ENCODE assay signal across 20 cellular contexts in genomic region chr9:99369327-99369722, GRCh38.
DNase-seq lines count a peak whose midpoint lies in the region; ATAC-seq and TF ChIP-seq lines count a peak whose summit lies in the region.
"Had no signal": no experiment of that assay in that cellular context is flagged by ENCODE, and none has a peak within 500 bp of the region (broad histone marks: within the 10 kb centered on the region; RNA-seq: fewer than 3 reads in every experiment).

No MANE protein-coding gene starts in this region.

- no peak overlapping the region for H2BK5ac ChIP-seq in IMR-90 (ENCODE audit: low read depth, low read length, poor library complexity, severe bottlenecking)
- H2BK5ac ChIP-seq in trophoblast cell (ENCODE audit: low read depth, low read length, poor library complexity), result no peak overlapping the region

- DNase-seq in CD14-positive monocyte (ENCODE audit: low spot score), result no peak
- DNase-seq in IMR-90, result no peak
- DNase-seq in left kidney (ENCODE audit: low read depth, low spot score), result peak; percentile 27
- peak in 1 of 2 donors; percentile 4 for DNase-seq in trophoblast cell
- no peak for DNase-seq in superior temporal gyrus (ENCODE audit: extremely low spot score)
- DNase-seq in endothelial cell (ENCODE audit: low spot score), result no peak
- no peak for DNase-seq in NCI-H2227 treated with DMSO at 0.1 percent for 48 hours (lab: John Stamatoyannopoulos, UW)
- DNase-seq in NCI-H1694 (lab: John Stamatoyannopoulos, UW), result no peak
- DNase-seq: activated gamma-delta T cell treated with Interleukin-2 at 50 U/mL for 16 hours, Calu3, DMS79 treated with DMSO at 0.1 percent for 48 hours, GF-D8, glutamatergic neuron, NCI-H446, NCI-H774, spleen, T-cell had no signal

- H4K20me1 ChIP-seq in IMR-90 (ENCODE audit: insufficient read depth, low read length), result no peaks in the 10 kb centered on the region

- H3K9me3 Mint-ChIP-seq in CD14-positive monocyte (peaks cover 0 to 1% (median 0%) of the 10 kb centered on the region in 7 donors), endothelial cell (ENCODE audit: unreplicated experiment) (no peaks in the 10 kb centered on the region)
- H3K9me3 Mint-ChIP-seq: T-cell had no signal

- no peaks in the 10 kb centered on the region for H3K9me3 ChIP-seq in IMR-90 (ENCODE audit: control insufficient read depth, insufficient read depth, low read length)
- peaks cover 2% of the 10 kb centered on the region for H3K9me3 ChIP-seq in trophoblast cell (ENCODE audit: insufficient read depth, low read depth, low read length)
- H3K9me3 ChIP-seq: spleen had no signal

- peaks cover 11 to 22% (median 16%) of the 10 kb centered on the region in 3 donors for H3K27me3 Mint-ChIP-seq in CD14-positive monocyte (ENCODE audit: low read depth in 3 of 3)
- H3K27me3 Mint-ChIP-seq in endothelial cell (ENCODE audit: unreplicated experiment), result no peaks in the 10 kb centered on the region

- no peaks in the 10 kb centered on the region for H3K79me2 ChIP-seq in trophoblast cell (ENCODE audit: control insufficient read depth, insufficient read depth, low read length, poor library complexity)

- TF ChIP-seq POLR2A in IMR-90 (IDR thresholded peaks at IDR 0.05; ENCODE audit: low read depth, low read length), result no peak

- no peak for TF ChIP-seq CTCF in CD14-positive monocyte (IDR thresholded peaks at IDR 0.05)
- no peak for TF ChIP-seq CTCF in IMR-90 (conservative IDR thresholded peaks at IDR 0.05; ENCODE audit: low read depth, low read length)
- no peak for TF ChIP-seq CTCF in endothelial cell (IDR thresholded peaks at IDR 0.05; ENCODE audit: unreplicated experiment)

- no TSS peak for BruUV-seq in IMR-90 (replicated peaks; lab: Mats Ljungman, UMichigan)

- H3K27me3 ChIP-seq in IMR-90 (ENCODE audit: control insufficient read depth, insufficient read depth, low read length) (no peaks in the 10 kb centered on the region), trophoblast cell (ENCODE audit: insufficient read depth, low read length) (no peaks in the 10 kb centered on the region)

- H3K27ac ChIP-seq in IMR-90 (ENCODE audit: insufficient read depth, low read length), result no peak overlapping the region
- H3K27ac ChIP-seq in trophoblast cell (ENCODE audit: low read depth, low read length), result no peak overlapping the region
- H3K27ac ChIP-seq: HL-60 had no signal

- no peak overlapping the region for H3K18ac ChIP-seq in IMR-90 (ENCODE audit: low read depth, low read length)
- H3K18ac ChIP-seq in trophoblast cell (ENCODE audit: low read length), result no peak overlapping the region

- H3K14ac ChIP-seq in IMR-90 (replicated peaks; ENCODE audit: low read depth, low read length), result 0 out of 2 replicates have a peak overlapping the region, but pooled peaks have one; percentile 44
- H3K14ac ChIP-seq in trophoblast cell (ENCODE audit: low read length), result no peak overlapping the region

- H3K9ac ChIP-seq in IMR-90 (ENCODE audit: low read depth, low read length) (no peak overlapping the region), trophoblast cell (ENCODE audit: low read length) (no peak overlapping the region)

- H2BK12ac ChIP-seq in trophoblast cell (ENCODE audit: low read length), result no peak overlapping the region

- TF ChIP-seq RAD21 in IMR-90 (IDR thresholded peaks at IDR 0.05; ENCODE audit: low read length), result no peak

- H3K4me3 ChIP-seq in IMR-90 (ENCODE audit: insufficient read depth, low read depth, low read length) (no peak overlapping the region), trophoblast cell (ENCODE audit: low read depth, low read length) (no peak overlapping the region)
- H3K4me3 ChIP-seq: lung had no signal

- no peaks in the 10 kb centered on the region for H3K36me3 Mint-ChIP-seq in CD14-positive monocyte
- peaks cover 8% of the 10 kb centered on the region for H3K36me3 Mint-ChIP-seq in endothelial cell (ENCODE audit: low read depth, unreplicated experiment)
- H3K36me3 Mint-ChIP-seq: T-cell had no signal

- 87% methylated on average over 9 of the region's 9 CpGs; no CpG with 5 or more reads in 1 of the 2 experiments for WGBS in IMR-90 (ENCODE audit: extremely low coverage in 2 of 2, insufficient read length in 1 of 2), 2 experiments
- WGBS in trophoblast cell (ENCODE audit: extremely low coverage, insufficient coverage, insufficient read length), result no CpG with 5 or more reads among the region's 9 CpGs

- peak overlapping the region; percentile 88; the same call in 1 of the 2 replicates for H3K4ac ChIP-seq in IMR-90 (ENCODE audit: low read depth, low read length)
- no peak overlapping the region for H3K4ac ChIP-seq in trophoblast cell (ENCODE audit: low read depth, low read length)

- H2AFZ ChIP-seq in IMR-90 (replicated peaks; ENCODE audit: low read length, poor library complexity) (peak overlapping the region; percentile 8), trophoblast cell (ENCODE audit: insufficient read depth, low read length, poor library complexity) (no peak overlapping the region)

- H2BK20ac ChIP-seq in IMR-90 (ENCODE audit: low read depth, low read length), result no peak overlapping the region; the same call in 1 of the 2 replicates

- H4K91ac ChIP-seq in IMR-90 (ENCODE audit: insufficient read depth, low read depth, low read length), result 0 out of 2 replicates have a peak overlapping the region, but pooled peaks have one; percentile 10
- peak overlapping the region; percentile 23 for H4K91ac ChIP-seq in trophoblast cell (ENCODE audit: low read depth, low read length)

- H3K4me1 ChIP-seq in IMR-90 (ENCODE audit: control insufficient read depth, insufficient read depth, low read length), result peaks cover 24% of the 10 kb centered on the region
- H3K4me1 ChIP-seq in trophoblast cell (ENCODE audit: control insufficient read depth in 1 of 2, insufficient read depth in 2 of 2, low read length in 2 of 2), result peaks cover 15 to 22% of the 10 kb centered on the region in 2 experiments

- no peak overlapping the region for H2AK9ac ChIP-seq in IMR-90 (replicated peaks; ENCODE audit: low read depth, low read length, poor library complexity)

- H4K5ac ChIP-seq in IMR-90 (ENCODE audit: low read depth, low read length), result no peak overlapping the region

- H4K8ac ChIP-seq in IMR-90 (ENCODE audit: low read depth in 2 of 2, low read length in 2 of 2) (no peak overlapping the region), trophoblast cell (ENCODE audit: low read depth, low read length) (no peak overlapping the region)

- no peak overlapping the region for H3K4me2 ChIP-seq in IMR-90 (ENCODE audit: low read depth, low read length)
- H3K4me2 ChIP-seq in trophoblast cell (ENCODE audit: low read length), result no peak overlapping the region

- peak overlapping the region; percentile 28 to 94 for H3K4me3 Mint-ChIP-seq in CD14-positive monocyte
- no peak overlapping the region for H3K4me3 Mint-ChIP-seq in endothelial cell (ENCODE audit: unreplicated experiment)

- H3K9me1 ChIP-seq in IMR-90 (ENCODE audit: insufficient read depth, low read length), result peaks cover 32% of the 10 kb centered on the region

- no peak overlapping the region; the same call in 1 of the 2 replicates for H3K23ac ChIP-seq in IMR-90 (ENCODE audit: low read depth, low read length)
- H3K23ac ChIP-seq in trophoblast cell (ENCODE audit: low read length), result no peak overlapping the region

- CTCF ChIA-PET in IMR-90 (lab: Yijun Ruan, JAX), result no interaction called here

- peak overlapping the region; percentile 87 for H2BK120ac ChIP-seq in IMR-90 (ENCODE audit: low read depth, low read length)
- H2BK120ac ChIP-seq in trophoblast cell (ENCODE audit: insufficient read depth, low read length, poor library complexity), result no peak overlapping the region

- H4K12ac ChIP-seq in trophoblast cell (ENCODE audit: low read depth, low read length), result no peak overlapping the region

- no peaks in the 10 kb centered on the region for H3K36me3 ChIP-seq in IMR-90 (ENCODE audit: control insufficient read depth, insufficient read depth, low read length)
- no peaks in the 10 kb centered on the region for H3K36me3 ChIP-seq in trophoblast cell (ENCODE audit: control insufficient read depth in 1 of 2, insufficient read depth in 2 of 2, low read length in 2 of 2)
- H3K36me3 ChIP-seq: spleen had no signal

- H3K27ac Mint-ChIP-seq in CD14-positive monocyte (no peak overlapping the region), endothelial cell (ENCODE audit: unreplicated experiment) (no peak overlapping the region)
- H3K27ac Mint-ChIP-seq: T-cell had no signal

- POLR2A ChIA-PET in IMR-90 (lab: Charles Lee; ENCODE audit: unreplicated experiment), result no interaction called here

- no peak overlapping the region for H2AK5ac ChIP-seq in IMR-90 (ENCODE audit: low read depth, low read length)
- no peak overlapping the region for H2AK5ac ChIP-seq in trophoblast cell (ENCODE audit: low read length)

- dilution Hi-C loops in IMR-90 (cut with HindIII; ENCODE audit: low sequenced_read_pairs, unreplicated experiment), result no loop called here

- H2BK15ac ChIP-seq in IMR-90 (ENCODE audit: low read depth, low read length), result no peak overlapping the region; the same call in 2 of the 3 replicates

- intact Hi-C loops in CD14-positive monocyte (cut with micrococcal nuclease) (no loop called here), IMR-90 (cut with micrococcal nuclease) (loop anchor here (10.0 kb wide), 1 partner anchor 125 kb away; no protein-coding TSS in a partner anchor)

- ATAC-seq in IMR-90 (ENCODE audit: low read depth), result no peak
- ATAC-seq: activated CD4-positive, CD25-positive, alpha-beta regulatory T cell treated with anti-CD3 and anti-CD28 coated beads, Interleukin-2, amount 50 U/mL, for 24 hours; T-cell had no signal

- in situ Hi-C loops in IMR-90 (cut with MboI; ENCODE audit: low sequenced_read_pairs), result no loop called here

- H3K56ac ChIP-seq in IMR-90 (ENCODE audit: extremely low read depth, insufficient read depth, low read length), result no peak overlapping the region

- H3K4me1 Mint-ChIP-seq in CD14-positive monocyte (peaks cover 17% of the 10 kb centered on the region), endothelial cell (ENCODE audit: unreplicated experiment) (peaks cover 46% of the 10 kb centered on the region)

- peaks cover 0 to 21% of the 10 kb centered on the region in 2 experiments; a peak in 1 of 4 replicates for H3K79me1 ChIP-seq in IMR-90 (ENCODE audit: low read depth in 1 of 2, low read length in 2 of 2)
- peaks cover 3% of the 10 kb centered on the region for H3K79me1 ChIP-seq in trophoblast cell (ENCODE audit: low read length)

TF ChIP-seq in IMR-90, 13 proteins besides CTCF, POLR2A, EP300 and RAD21 (continues in another document):
- TF ChIP-seq NFE2L2 (IDR thresholded peaks at IDR 0.05; ENCODE audit: low read depth, low read length) (no peak), MAFK (IDR thresholded peaks at IDR 0.05; ENCODE audit: low read depth, low read length) (no peak), SMC3 (IDR thresholded peaks at IDR 0.05; ENCODE audit: low read depth, low read length) (no peak), RCOR1 (IDR thresholded peaks at IDR 0.05; ENCODE audit: insufficient replicate concordance, low read length) (no peak), FOS (IDR thresholded peaks at IDR 0.05; ENCODE audit: low read depth, low read length) (no peak), RFX5 (IDR thresholded peaks at IDR 0.05; ENCODE audit: low read depth, low read length) (no peak), CEBPB (IDR thresholded peaks at IDR 0.05; ENCODE audit: low read depth, low read length) (no peak)
